Comparison of ENCODE assay signal across 11 cellular contexts in the genomic region with DNA sequence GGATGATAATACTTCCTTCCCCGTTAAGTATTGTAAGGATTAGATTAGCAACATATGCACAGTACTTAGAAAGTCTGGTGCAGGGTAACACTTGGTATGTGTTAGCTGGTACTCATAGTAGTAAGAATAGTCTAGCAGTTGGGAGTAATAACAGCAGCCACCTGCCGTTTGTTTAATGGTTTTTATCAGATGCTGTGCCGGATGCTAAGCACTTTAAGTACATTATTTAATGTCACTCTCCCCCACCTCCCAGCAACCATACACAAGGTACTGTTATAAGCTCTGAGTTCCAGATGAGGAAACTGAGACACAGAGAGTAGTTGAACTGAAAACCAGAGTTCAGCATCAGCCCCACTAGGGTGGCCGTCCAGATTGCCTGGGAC.
DNase-seq lines count a peak whose midpoint lies in the region; ATAC-seq and TF ChIP-seq lines count a peak whose summit lies in the region.
"Had no signal": no experiment of that assay in that cellular context is flagged by ENCODE, and none has a peak within 500 bp of the region (broad histone marks: within the 10 kb centered on the region; RNA-seq: fewer than 3 reads in every experiment).

No MANE protein-coding gene starts in this region.

- H3K4me1 Mint-ChIP-seq in stimulated activated naive CD8-positive, alpha-beta T cell treated with anti-CD3 and anti-CD28 coated beads, Interleukin-15, amount 100 ng/mL, for 72 hours: peaks cover 30% of the 10 kb centered on the region

- TF ChIP-seq CTCF in PC-9 (conservative IDR thresholded peaks at IDR 0.05): no peak

- H3K4me1 ChIP-seq in PC-9 (replicated peaks; ENCODE audit: insufficient read depth): peaks cover 61% of the 10 kb centered on the region
- peaks cover 44% of the 10 kb centered on the region for H3K4me1 ChIP-seq in iPS-15b (ENCODE audit: control insufficient read depth, insufficient read depth, low read length)
- peaks cover 0 to 79% (median 66%) of the 10 kb centered on the region in 5 donors for H3K4me1 ChIP-seq in subcutaneous abdominal adipose tissue (ENCODE audit: control insufficient read depth in 5 of 5, insufficient read depth in 5 of 5, low read length in 5 of 5)

- H3F3A ChIP-seq in PC-9 (ENCODE audit: insufficient read depth, low read depth): peaks cover 45% of the 10 kb centered on the region

- H3K27ac Mint-ChIP-seq in activated naive CD4-positive, alpha-beta T cell treated with anti-CD3 and anti-CD28 coated beads, Interleukin-2, amount 50 U/mL, for 72 hours: no peak overlapping the region
- H3K27ac Mint-ChIP-seq in stimulated activated naive CD8-positive, alpha-beta T cell treated with anti-CD3 and anti-CD28 coated beads, Interleukin-15, amount 100 ng/mL, for 72 hours: no peak overlapping the region

- H3K9me3 Mint-ChIP-seq in activated naive CD4-positive, alpha-beta T cell treated with anti-CD3 and anti-CD28 coated beads, Interleukin-2, amount 50 U/mL, for 72 hours: no peaks in the 10 kb centered on the region
- H3K9me3 Mint-ChIP-seq in stimulated activated naive CD8-positive, alpha-beta T cell treated with anti-CD3 and anti-CD28 coated beads, Interleukin-15, amount 100 ng/mL, for 72 hours: no peaks in the 10 kb centered on the region
- H3K9me3 Mint-ChIP-seq: activated T-cell treated with anti-CD3 and anti-CD28 coated beads, Interleukin-2, amount 50 U/mL, for 4 hours had no signal

- no peak overlapping the region for H3K4me3 Mint-ChIP-seq in stimulated activated naive CD8-positive, alpha-beta T cell treated with anti-CD3 and anti-CD28 coated beads, Interleukin-15, amount 100 ng/mL, for 72 hours
- H3K4me3 Mint-ChIP-seq: activated T-cell treated with anti-CD3 and anti-CD28 coated beads, Interleukin-2, amount 50 U/mL, for 4 hours had no signal

- POLR2A ChIA-PET in PC-9 (lab: Charles Lee; ENCODE audit: unreplicated experiment): no interaction called here

- ATAC-seq in activated naive CD4-positive, alpha-beta T cell treated with anti-CD3 and anti-CD28 coated beads, Interleukin-2, amount 50 U/mL, for 72 hours: no peak
- no peak for ATAC-seq in stimulated activated naive CD8-positive, alpha-beta T cell treated with anti-CD3 and anti-CD28 coated beads, Interleukin-15, amount 100 ng/mL, for 72 hours
- ATAC-seq: activated T-cell treated with anti-CD3 and anti-CD28 coated beads, Interleukin-2, amount 50 U/mL, for 4 hours had no signal

- H3K4me3 ChIP-seq in PC-9: no peak overlapping the region
- H3K4me3 ChIP-seq in iPS-15b (ENCODE audit: low read depth, low read length): no peak overlapping the region
- no peak overlapping the region for H3K4me3 ChIP-seq in subcutaneous abdominal adipose tissue (ENCODE audit: low read depth in 1 of 5, low read length in 5 of 5)
- H3K4me3 ChIP-seq: tibial artery had no signal

- H3K9me3 ChIP-seq in PC-9 (ENCODE audit: insufficient read depth, low read depth): no peaks in the 10 kb centered on the region
- no peaks in the 10 kb centered on the region for H3K9me3 ChIP-seq in iPS-15b (ENCODE audit: control insufficient read depth, insufficient read depth, low read length)
- no peaks in the 10 kb centered on the region for H3K9me3 ChIP-seq in subcutaneous abdominal adipose tissue (ENCODE audit: control insufficient read depth in 5 of 5, low read length in 5 of 5)
- H3K9me3 ChIP-seq: tibial artery had no signal

- H3K27ac ChIP-seq in PC-9 (0 out of 2 replicates have a peak overlapping the region, but pooled peaks have one; percentile 44), subcutaneous abdominal adipose tissue (ENCODE audit: low read depth, low read length) (peak overlapping the region; percentile 3)

- H3K36me3 ChIP-seq in PC-9 (ENCODE audit: low read depth) (peaks cover 1% of the 10 kb centered on the region; the same call in 1 of the 2 replicates), iPS-15b (ENCODE audit: control insufficient read depth, insufficient read depth, low read length) (peaks cover 22% of the 10 kb centered on the region), subcutaneous abdominal adipose tissue (ENCODE audit: control insufficient read depth in 5 of 5, insufficient read depth in 5 of 5, low read length in 5 of 5) (peaks cover 0 to 78% (median 49%) of the 10 kb centered on the region in 5 donors)

- peaks cover 25% of the 10 kb centered on the region; the same call in 1 of the 2 replicates for H3K79me2 ChIP-seq in PC-9 (ENCODE audit: low read depth)

- no peaks in the 10 kb centered on the region for H3K9me2 ChIP-seq in PC-9 (ENCODE audit: insufficient read depth)

- H3K27me3 Mint-ChIP-seq in stimulated activated naive CD8-positive, alpha-beta T cell treated with anti-CD3 and anti-CD28 coated beads, Interleukin-15, amount 100 ng/mL, for 72 hours: no peaks in the 10 kb centered on the region

- no TSS peak for BruUV-seq in PC-9 (replicated peaks; lab: Mats Ljungman, UMichigan)

- H3K4me2 ChIP-seq in PC-9: 0 out of 2 replicates have a peak overlapping the region, but pooled peaks have one; percentile 14

- intact Hi-C loops in PC-9 (cut with micrococcal nuclease; ENCODE audit: unreplicated experiment): no loop called here

- H4K20me1 ChIP-seq in PC-9 (ENCODE audit: insufficient read depth): peaks cover 17% of the 10 kb centered on the region; the same call in 1 of the 2 replicates

- CTCF ChIA-PET in PC-9 (lab: Charles Lee): no interaction called here

- H3K9ac ChIP-seq in iPS-15b (ENCODE audit: low read depth, low read length) (peak overlapping the region; percentile 37), subcutaneous abdominal adipose tissue (ENCODE audit: low read length in 5 of 5) (peak overlapping the region in 1 of 5 donors; percentile 26)

- H3K27me3 ChIP-seq in PC-9 (ENCODE audit: insufficient read depth, low read depth) (no peaks in the 10 kb centered on the region), iPS-15b (ENCODE audit: control insufficient read depth, insufficient read depth, low read length) (no peaks in the 10 kb centered on the region), subcutaneous abdominal adipose tissue (ENCODE audit: control insufficient read depth in 5 of 5, insufficient read depth in 4 of 5, low read length in 5 of 5) (no peaks in the 10 kb centered on the region)
- H3K27me3 ChIP-seq: tibial artery had no signal

- DNase-seq in NCI-H82 (lab: John Stamatoyannopoulos, UW) (peak; percentile 62), NCI-H82 treated with DMSO at 0.1 percent for 48 hours (lab: John Stamatoyannopoulos, UW; ENCODE audit: unreplicated experiment) (no peak), PC-9 (no peak), activated gamma-delta T cell (lab: John Stamatoyannopoulos, UW) (no peak)
- no peak for DNase-seq in activated naive CD4-positive, alpha-beta T cell treated with anti-CD3 and anti-CD28 coated beads, Interleukin-2, amount 50 U/mL, for 72 hours (ENCODE audit: low spot score in 2 of 2)
- DNase-seq in stimulated activated naive CD8-positive, alpha-beta T cell treated with anti-CD3 and anti-CD28 coated beads, Interleukin-15, amount 100 ng/mL, for 72 hours: no peak
- DNase-seq: activated T-cell treated with anti-CD3 and anti-CD28 coated beads, Interleukin-2, amount 50 U/mL, for 4 hours; SHP77; tibial artery had no signal

- no peak overlapping the region for H2AFZ ChIP-seq in PC-9

- H3K36me3 Mint-ChIP-seq in activated naive CD4-positive, alpha-beta T cell treated with anti-CD3 and anti-CD28 coated beads, Interleukin-2, amount 50 U/mL, for 72 hours: no peaks in the 10 kb centered on the region
